In the genomic region with DNA sequence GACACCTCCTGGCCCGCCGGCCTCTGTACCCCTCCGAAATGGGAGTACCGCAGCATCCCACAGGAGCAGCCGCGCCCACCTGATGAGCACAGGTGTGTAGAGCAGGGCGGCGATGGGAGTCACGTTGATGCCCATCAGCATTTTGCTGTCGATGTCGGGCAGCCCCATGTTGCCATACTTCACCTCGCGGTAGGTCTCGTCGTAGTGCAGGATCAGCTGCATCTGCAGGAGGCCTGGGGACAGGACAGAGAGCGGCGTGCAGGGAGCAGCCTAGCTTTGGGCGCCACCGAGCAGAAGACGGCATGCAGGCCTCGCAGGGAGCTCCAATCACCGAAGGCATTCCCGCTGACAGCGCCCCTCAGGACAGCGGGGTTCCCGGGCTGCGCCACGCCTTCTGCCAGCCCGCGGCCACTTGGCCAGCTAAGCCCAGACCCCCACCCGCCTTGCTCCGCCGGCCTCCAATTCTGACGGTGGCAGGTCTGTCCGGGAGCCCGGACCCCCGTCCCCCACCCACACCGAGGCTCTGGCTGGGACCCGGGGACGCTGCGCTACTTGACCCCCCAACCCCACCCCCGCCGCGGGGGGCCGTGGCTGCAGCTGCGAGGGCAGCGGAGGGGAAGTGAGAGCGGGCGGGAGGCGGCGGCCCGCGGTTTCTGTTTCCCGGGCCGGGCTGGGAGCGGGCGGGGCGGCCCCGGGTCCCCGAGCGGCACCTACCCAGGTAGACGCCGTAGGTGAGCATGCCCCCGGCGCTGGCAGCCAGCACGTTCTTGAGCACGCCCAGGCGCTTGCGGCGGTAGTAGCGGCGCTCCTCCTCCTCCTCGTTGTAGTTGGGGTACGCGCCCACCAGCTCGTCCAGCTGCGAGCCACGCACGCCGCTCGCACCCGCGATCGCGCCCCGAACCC, we compare ENCODE assay signal across 8 cellular contexts. TPM values are rescaled to one million over a fixed set of nuclear protein-coding genes. Genes with fewer than 3 reads are reported as not detected.
A peak's percentile ranks its signal among the peaks of the same experiment; 100 is the strongest.
DNase-seq lines count a peak whose midpoint lies in the region; ATAC-seq, FAIRE-seq and TF ChIP-seq lines count a peak whose summit lies in the region.

No MANE protein-coding gene starts in this region.

- no TSS peak for BruUV-seq in K562 (replicated peaks; lab: Mats Ljungman, UMichigan)

- no peak for TF ChIP-seq CTCF in K562 (IDR thresholded peaks at IDR 0.05 in 2 of 3, conservative IDR thresholded peaks at IDR 0.05 in 1 of 3; ENCODE audit: insufficient read depth in 2 of 3, low read depth in 1 of 3, low read length in 3 of 3)

- H3K27me3 Mint-ChIP-seq in T-cell = no peaks in the 10 kb centered on the region

- intact Hi-C loops in Right ventricle myocardium inferior (cut with DNase I) = no loop called here
- intact Hi-C loops in cardiac septum (cut with DNase I) = no loop called here
- intact Hi-C loops in K562 (cut with micrococcal nuclease) = no loop called here

- ATAC-seq in Right ventricle myocardium inferior = peak; percentile 16
- ATAC-seq in HG03460 (IDR thresholded peaks at IDR 0.05; ENCODE audit: unreplicated experiment) = peak; percentile 47
- ATAC-seq in T-cell (replicated peaks in 1 of 4) = peak; percentile 83 to 86 (median 84)
- peak; percentile 33 for ATAC-seq in K562

- H3K4me3 Mint-ChIP-seq in T-cell = peak overlapping the region; percentile 71 to 83 (median 73)

- no peak for TF ChIP-seq POLR2A in K562 (conservative IDR thresholded peaks at IDR 0.05)

- in situ Hi-C loops in K562 (cut with MboI) = no loop called here

- H3K4me1 Mint-ChIP-seq in T-cell = peaks cover 19 to 32% (median 23%) of the 10 kb centered on the region in 3 donors

- peak overlapping the region; percentile 90 for H2AFZ ChIP-seq in K562 (ENCODE audit: low read depth, low read length)

- peak overlapping the region; percentile 83 to 86 for H3K27ac Mint-ChIP-seq in T-cell

- DNase-seq in Right ventricle myocardium inferior (ENCODE audit: missing footprints) (peak; percentile 82), cardiac septum (ENCODE audit: low spot score) (no peak), T-cell (peak; percentile 28 to 76 (median 62)), K562 (ENCODE audit: extremely low read depth in 1 of 4, low spot score in 3 of 4) (peak; percentile 42 to 66 (median 56)), left kidney (ENCODE audit: low read depth, low spot score) (peak; percentile 53), GM19240 (ENCODE audit: insufficient read length, low spot score) (no peak)
- peak; percentile 35 for DNase-seq in stimulated activated CD8-positive, alpha-beta memory T cell treated with anti-CD3 and anti-CD28 coated beads, Interleukin-12 subunit alpha, Interleukin-12 subunit beta, amount 100 ng/mL, for 1 hour (ENCODE audit: low read depth)

- no peaks in the 10 kb centered on the region for H4K20me1 ChIP-seq in K562 (replicated peaks; ENCODE audit: control insufficient read depth, insufficient read depth, low read length)

- H3K27ac ChIP-seq in K562 (ENCODE audit: extremely low read depth, low read depth, low read length) = peak overlapping the region; percentile 15; the same call in 1 of the 3 replicates

- no peaks in the 10 kb centered on the region for H3K9me1 ChIP-seq in K562 (ENCODE audit: control insufficient read depth, insufficient read depth, low read length)

- no peaks in the 10 kb centered on the region for H3K27me3 ChIP-seq in K562 (ENCODE audit: control insufficient read depth in 2 of 2, insufficient read depth in 2 of 2, low read length in 2 of 2)

- no peaks in the 10 kb centered on the region for H3K9me3 ChIP-seq in K562 (replicated peaks; ENCODE audit: control insufficient read depth, insufficient read depth, low read depth, low read length)

- WGBS in K562 (ENCODE audit: insufficient coverage, low coverage, missing lambda C conversion rate) = 58% methylated on average over 25 of the region's 86 CpGs

- TF ChIP-seq EP300 in K562 (IDR thresholded peaks at IDR 0.05; ENCODE audit: low read length) = no peak

- FAIRE-seq in K562 (lab: Jason Lieb, UNC) = no peak

- no peaks in the 10 kb centered on the region for H3K36me3 Mint-ChIP-seq in T-cell

- H3K4me1 ChIP-seq in K562 (replicated peaks in 1 of 2; ENCODE audit: control insufficient read depth in 2 of 2, insufficient read depth in 2 of 2, low read length in 2 of 2) = peaks cover 9 to 47% of the 10 kb centered on the region in 2 experiments

- CTCF ChIA-PET in T-cell (lab: Charles Lee) = interaction anchor here in 1 of 2 donors (0.6 kb wide), 1 partner anchor 25 kb away, joined by 9 read pairs; no protein-coding TSS in a partner anchor
- CTCF ChIA-PET in K562 (lab: Yijun Ruan, JAX; ENCODE audit: low intra/inter-chr PET ratio) = no interaction called here

- no peak for TF ChIP-seq RAD21 in K562 (CRISPR knock-in tag; conservative IDR thresholded peaks at IDR 0.05 in 1 of 2, IDR thresholded peaks at IDR 0.05 in 1 of 2)

- POLR2A ChIA-PET in T-cell (lab: Charles Lee) (interaction anchor here in 1 of 2 donors (0.6 kb wide), 1 partner anchor 117 kb away, joined by 8 read pairs; no protein-coding TSS in a partner anchor), K562 (lab: Yijun Ruan, JAX) (interaction anchor here (0.6 to 1.2 kb wide), 4 partner anchors 21 to 187 kb away, joined by 3 to 4 read pairs (median 4); no protein-coding TSS in a partner anchor)

- no peaks in the 10 kb centered on the region for H3K79me2 ChIP-seq in K562 (ENCODE audit: control insufficient read depth, insufficient read depth, low read length)

- H3K36me3 ChIP-seq in K562 (ENCODE audit: control insufficient read depth, insufficient read depth, low read length) = 0 out of 3 replicates have a peak, but pooled peaks cover 2% of the 10 kb centered on the region

- H3K4me2 ChIP-seq in K562 (ENCODE audit: insufficient read depth, low read length) = peak overlapping the region; percentile 75

- H3K4me3 ChIP-seq in K562 = peak overlapping the region; percentile 57

- no peaks in the 10 kb centered on the region for H3K9me3 Mint-ChIP-seq in T-cell

- H3K9ac ChIP-seq in K562 (ENCODE audit: insufficient read depth in 1 of 2, low read depth in 2 of 2, low read length in 2 of 2) = peak overlapping the region in 1 of 2 experiments; percentile 93; a peak in 2 of 4 replicates

RNA-seq across cellular contexts. Expression of gene UNC93B1, which starts 0.7 kb away (rescaled TPM):
- 9.0 TPM for total RNA-seq in Right ventricle myocardium inferior
- total RNA-seq in cardiac septum = 5.3 TPM
- 10 to 100 TPM; 16.7 to 38.6 (median 27.8) TPM for total RNA-seq in T-cell
- total RNA-seq in K562 (2011; cell fraction: chromatin; rRNA removed; ENCODE audit: low replicate concordance) = 14.0 and 42.4 TPM in 2 replicates
- 38.0 and 40.8 TPM in 2 replicates for total RNA-seq in K562 (2011; cell fraction: nucleolus; rRNA removed)
- 17.3 and 24.9 TPM in 2 replicates for total RNA-seq in K562 (2011; cell fraction: nucleoplasm; rRNA removed)
- total RNA-seq in K562 (2014; rRNA removed) = 10.1 and 12.2 TPM in 2 replicates
- total RNA-seq in K562 (2014; rRNA removed; fragmentation: Illumina TruSeq; extraction: Trizol) = 3.7 and 4.3 TPM in 2 replicates
- total RNA-seq in K562 (2015; rRNA removed; fragmentation: Illumina TruSeq; extraction: Trizol) = 2.3 and 3.3 TPM in 2 replicates
- total RNA-seq in K562 (2021) = 13.6 and 14.1 TPM in 2 replicates
- 8.6 and 10.0 TPM in 2 replicates for polyA plus RNA-seq in K562 (2011; rRNA removed)
- 11.3 and 17.7 TPM in 2 replicates for polyA plus RNA-seq in K562 (2011; cell fraction: cytosol; rRNA removed)
- 30.9 and 40.1 TPM in 2 replicates for polyA plus RNA-seq in K562 (2011; cell fraction: nucleus; rRNA removed)
- polyA plus RNA-seq in K562 (2012) = 6.5 and 9.5 TPM in 2 replicates
- polyA plus RNA-seq in K562 (2014; fragmentation: Illumina TruSeq; extraction: Trizol) = 5.1 and 6.5 TPM in 2 replicates
- polyA plus RNA-seq in K562 (2014; fragmentation: Nextera tagmentation; extraction: Ambion mirVana) = under 1 TPM; 0.10 to 0.17 TPM
- polyA plus RNA-seq in K562 (2014; rRNA removed) = 7.3 and 11.6 TPM in 2 replicates
- 5.2 and 8.3 TPM in 2 replicates for polyA minus RNA-seq in K562 (2011; rRNA and poly(A)+ RNA removed)
- polyA minus RNA-seq in K562 (2011; cell fraction: cytosol; rRNA and poly(A)+ RNA removed) = 9.3 and 11.6 TPM in 2 replicates
- polyA minus RNA-seq in K562 (2011; cell fraction: nucleus; rRNA and poly(A)+ RNA removed) = 12.3 and 12.5 TPM in 2 replicates

RNA-seq across cellular contexts. Expression of gene ALDH3B1, which starts 6.9 kb away (rescaled TPM):
- total RNA-seq in Right ventricle myocardium inferior (3.5 TPM), cardiac septum (5.1 TPM), T-cell (under 1 TPM; 0.20 to 0.53 (median 0.25) TPM), K562 (2014; rRNA removed) (0.37 TPM in 1 of 2 replicates, not detected in the other), K562 (2014; rRNA removed; fragmentation: Illumina TruSeq; extraction: Trizol) (0.04 TPM in 1 of 2 replicates, not detected in the other), K562 (2015; rRNA removed; fragmentation: Illumina TruSeq; extraction: Trizol) (0.07 and 0.08 TPM in 2 replicates), K562 (2021) (0.13 and 0.35 TPM in 2 replicates)
- total RNA-seq in K562 (2011; cell fraction: chromatin; rRNA removed; ENCODE audit: low replicate concordance) = 0.14 and 0.70 TPM in 2 replicates
- total RNA-seq in K562 (2011; cell fraction: nucleolus; rRNA removed) = 0.13 and 0.17 TPM in 2 replicates
- total RNA-seq in K562 (2011; cell fraction: nucleoplasm; rRNA removed) = 0.07 and 0.15 TPM in 2 replicates
- polyA plus RNA-seq in K562 (2011; rRNA removed) (0.10 and 0.19 TPM in 2 replicates), K562 (2014; fragmentation: Illumina TruSeq; extraction: Trizol) (0.06 and 0.15 TPM in 2 replicates), K562 (2014; fragmentation: Nextera tagmentation; extraction: Ambion mirVana) (under 1 TPM in 1 of 2 experiments, not detected in 1; 0.01 TPM), K562 (2014; rRNA removed) (0.21 and 0.43 TPM in 2 replicates)
- 0.18 and 0.36 TPM in 2 replicates for polyA plus RNA-seq in K562 (2011; cell fraction: cytosol; rRNA removed)
- 0.21 and 0.30 TPM in 2 replicates for polyA plus RNA-seq in K562 (2011; cell fraction: nucleus; rRNA removed)
- 0.42 and 1.4 TPM in 2 replicates for polyA plus RNA-seq in K562 (2012)
- 0.03 TPM in 1 of 2 replicates, not detected in the other for polyA minus RNA-seq in K562 (2011; rRNA and poly(A)+ RNA removed)
- 1.5 TPM in 1 of 2 replicates, not detected in the other for polyA minus RNA-seq in K562 (2011; cell fraction: cytosol; rRNA and poly(A)+ RNA removed)
- polyA minus RNA-seq in K562 (2011; cell fraction: nucleus; rRNA and poly(A)+ RNA removed) = 0.11 and 0.54 TPM in 2 replicates

RNA-seq across cellular contexts. Expression of gene NDUFS8, which starts 27.3 kb away (rescaled TPM):
- 479 TPM for total RNA-seq in Right ventricle myocardium inferior
- total RNA-seq in cardiac septum = 315 TPM
- 100 to 1,000 TPM in 2 of 5 donors, 10 to 100 TPM in 3; 76.9 to 102 (median 91.1) TPM for total RNA-seq in T-cell
- total RNA-seq in K562 (2011; cell fraction: chromatin; rRNA removed; ENCODE audit: low replicate concordance) = 41.2 and 158 TPM in 2 replicates
- 168 and 170 TPM in 2 replicates for total RNA-seq in K562 (2011; cell fraction: nucleolus; rRNA removed)
- total RNA-seq in K562 (2011; cell fraction: nucleoplasm; rRNA removed) = 99.4 and 102 TPM in 2 replicates
- 351 and 419 TPM in 2 replicates for total RNA-seq in K562 (2014; rRNA removed)
- 60.0 and 91.3 TPM in 2 replicates for total RNA-seq in K562 (2014; rRNA removed; fragmentation: Illumina TruSeq; extraction: Trizol)
- 146 and 150 TPM in 2 replicates for total RNA-seq in K562 (2015; rRNA removed; fragmentation: Illumina TruSeq; extraction: Trizol)
- 271 and 294 TPM in 2 replicates for total RNA-seq in K562 (2021)
- polyA plus RNA-seq in K562 (2011; rRNA removed) = 67.2 and 68.7 TPM in 2 replicates
- polyA plus RNA-seq in K562 (2011; cell fraction: cytosol; rRNA removed) = 181 and 505 TPM in 2 replicates
- 116 and 178 TPM in 2 replicates for polyA plus RNA-seq in K562 (2011; cell fraction: nucleus; rRNA removed)
- polyA plus RNA-seq in K562 (2012) = 247 and 317 TPM in 2 replicates
- 101 and 156 TPM in 2 replicates for polyA plus RNA-seq in K562 (2014; fragmentation: Illumina TruSeq; extraction: Trizol)
- polyA plus RNA-seq in K562 (2014; fragmentation: Nextera tagmentation; extraction: Ambion mirVana) = 10 to 100 TPM; 36.5 to 65.1 TPM
- polyA plus RNA-seq in K562 (2014; rRNA removed) = 241 and 257 TPM in 2 replicates
- 28.2 and 47.3 TPM in 2 replicates for polyA minus RNA-seq in K562 (2011; rRNA and poly(A)+ RNA removed)
- 128 and 135 TPM in 2 replicates for polyA minus RNA-seq in K562 (2011; cell fraction: cytosol; rRNA and poly(A)+ RNA removed)
- polyA minus RNA-seq in K562 (2011; cell fraction: nucleus; rRNA and poly(A)+ RNA removed) = 55.5 and 65.1 TPM in 2 replicates

RNA-seq across cellular contexts. Expression of gene TCIRG1, which starts 35.6 kb away (rescaled TPM):
- total RNA-seq in Right ventricle myocardium inferior = 30.4 TPM
- total RNA-seq in cardiac septum = 26.5 TPM
- total RNA-seq in T-cell = 100 to 1,000 TPM; 184 to 292 (median 246) TPM
- total RNA-seq in K562 (2011; cell fraction: chromatin; rRNA removed; ENCODE audit: low replicate concordance) = 106 and 531 TPM in 2 replicates
- total RNA-seq in K562 (2011; cell fraction: nucleolus; rRNA removed) = 492 and 517 TPM in 2 replicates
- total RNA-seq in K562 (2011; cell fraction: nucleoplasm; rRNA removed) = 190 and 232 TPM in 2 replicates
- 78.0 and 82.8 TPM in 2 replicates for total RNA-seq in K562 (2014; rRNA removed)
- 2.5 and 5.5 TPM in 2 replicates for total RNA-seq in K562 (2014; rRNA removed; fragmentation: Illumina TruSeq; extraction: Trizol)
- 24.4 and 28.7 TPM in 2 replicates for total RNA-seq in K562 (2015; rRNA removed; fragmentation: Illumina TruSeq; extraction: Trizol)
- total RNA-seq in K562 (2021) = 96.4 and 108 TPM in 2 replicates
- polyA plus RNA-seq in K562 (2011; rRNA removed) = 31.1 and 72.7 TPM in 2 replicates
- 56.1 and 92.6 TPM in 2 replicates for polyA plus RNA-seq in K562 (2011; cell fraction: cytosol; rRNA removed)
- polyA plus RNA-seq in K562 (2011; cell fraction: nucleus; rRNA removed) = 923 and 1,215 TPM in 2 replicates
- polyA plus RNA-seq in K562 (2012) = 55.4 and 115 TPM in 2 replicates
- polyA plus RNA-seq in K562 (2014; fragmentation: Illumina TruSeq; extraction: Trizol) = 13.1 and 33.3 TPM in 2 replicates
- 1 to 10 TPM in 1 of 2 experiments, under 1 TPM in 1; 0.49 to 1.9 TPM for polyA plus RNA-seq in K562 (2014; fragmentation: Nextera tagmentation; extraction: Ambion mirVana)
- 113 and 143 TPM in 2 replicates for polyA plus RNA-seq in K562 (2014; rRNA removed)
- polyA minus RNA-seq in K562 (2011; rRNA and poly(A)+ RNA removed) = 9.7 and 11.0 TPM in 2 replicates
- polyA minus RNA-seq in K562 (2011; cell fraction: cytosol; rRNA and poly(A)+ RNA removed) = 28.2 and 33.0 TPM in 2 replicates
- 139 and 154 TPM in 2 replicates for polyA minus RNA-seq in K562 (2011; cell fraction: nucleus; rRNA and poly(A)+ RNA removed)

Comparison
In these comparisons a context has a peak if more than half of its experiments do, and no peak if none do; other contexts are left out.
1. DNase-seq: peak in Right ventricle myocardium inferior (single experiment), T-cell (34 of 34), K562 (4 of 4), left kidney (single experiment) and stimulated activated CD8-positive, alpha-beta memory T cell treated with anti-CD3 and anti-CD28 coated beads, Interleukin-12 subunit alpha, Interleukin-12 subunit beta, amount 100 ng/mL, for 1 hour (single experiment); none in cardiac septum (single experiment) and GM19240 (single experiment).
2. ATAC-seq: peak in every context shown above with its lines; median percentile 84 in T-cell; 47 in HG03460; 33 in K562; 16 in Right ventricle myocardium inferior.